ENCODE assay signal across 17 cellular contexts in genomic region chr2:118710481-118710880, GRCh38.
A peak's percentile ranks its signal among the peaks of the same experiment; 100 is the strongest.
DNase-seq lines count a peak whose midpoint lies in the region; ATAC-seq, FAIRE-seq and TF ChIP-seq lines count a peak whose summit lies in the region.
"Had no signal": no experiment of that assay in that cellular context is flagged by ENCODE, and none has a peak within 500 bp of the region (broad histone marks: within the 10 kb centered on the region; RNA-seq: fewer than 3 reads in every experiment).

No MANE protein-coding gene starts in this region.

- CTCF ChIA-PET in HEK293 (lab: Yijun Ruan, JAX) (no interaction called here), K562 (lab: Yijun Ruan, JAX; ENCODE audit: low intra/inter-chr PET ratio) (no interaction called here)

- no peak overlapping the region for H3K9ac ChIP-seq in K562 (ENCODE audit: insufficient read depth in 1 of 2, low read depth in 2 of 2, low read length in 2 of 2)
- H3K9ac ChIP-seq: GM23248 had no signal

- no peak for TF ChIP-seq POLR2A in K562 (conservative IDR thresholded peaks at IDR 0.05)

- POLR2A ChIA-PET in HEK293 (lab: Yijun Ruan, JAX) = no interaction called here
- POLR2A ChIA-PET in K562 (lab: Yijun Ruan, JAX) = interaction anchor here (0.6 to 0.7 kb wide), 3 partner anchors 23 to 1050 kb away, joined by 3 read pairs; no protein-coding TSS in a partner anchor

- H3K4me3 ChIP-seq in HEK293 (ENCODE audit: low read depth, low read length) (no peak overlapping the region), K562 (no peak overlapping the region), aorta (ENCODE audit: low read length in 2 of 2) (no peak overlapping the region)
- H3K4me3 ChIP-seq: A549, GM23248 had no signal

- TF ChIP-seq CTCF in HEK293 (tag by site-specific recombination; IDR thresholded peaks at IDR 0.05) (no peak), K562 (IDR thresholded peaks at IDR 0.05 in 2 of 3, conservative IDR thresholded peaks at IDR 0.05 in 1 of 3; ENCODE audit: insufficient read depth in 2 of 3, low read depth in 1 of 3, low read length in 3 of 3) (no peak), omental fat pad (IDR thresholded peaks at IDR 0.05) (no peak)

- FAIRE-seq in K562 (lab: Jason Lieb, UNC) = no peak
- FAIRE-seq: A549, D721Med, GM12892, H54 had no signal

- H3K36me3 ChIP-seq in HEK293 (ENCODE audit: control insufficient read depth in 2 of 2, insufficient read depth in 1 of 2, low read length in 2 of 2) = no peaks in the 10 kb centered on the region
- H3K36me3 ChIP-seq in K562 (ENCODE audit: control insufficient read depth, insufficient read depth, low read length) = no peaks in the 10 kb centered on the region
- H3K36me3 ChIP-seq in aorta (ENCODE audit: control insufficient read depth in 1 of 2, insufficient read depth in 2 of 2, low read length in 1 of 2) = no peaks in the 10 kb centered on the region

- 31% methylated on average over 2 of the region's 2 CpGs for WGBS in K562 (ENCODE audit: insufficient coverage, low coverage, missing lambda C conversion rate)
- WGBS in aorta, 2 donors = 45 to 51% methylated on average over 2 of the region's 2 CpGs

- H3K9me3 ChIP-seq in HEK293 (ENCODE audit: control insufficient read depth, insufficient read depth, low read depth, low read length) = no peaks in the 10 kb centered on the region
- H3K9me3 ChIP-seq in K562 (replicated peaks; ENCODE audit: control insufficient read depth, insufficient read depth, low read depth, low read length) = no peaks in the 10 kb centered on the region
- peaks cover 3% of the 10 kb centered on the region for H3K9me3 ChIP-seq in aorta (ENCODE audit: control insufficient read depth, low read length)
- H3K9me3 ChIP-seq: A549 had no signal

- H2AFZ ChIP-seq in K562 (ENCODE audit: low read depth, low read length) = 0 out of 2 replicates have a peak overlapping the region, but pooled peaks have one; percentile 10
- H2AFZ ChIP-seq: GM23248 had no signal

- TF ChIP-seq EP300 in K562 (IDR thresholded peaks at IDR 0.05; ENCODE audit: low read length) = no peak

- in situ Hi-C loops in K562 (cut with MboI) = no loop called here

- H4K20me1 ChIP-seq in K562 (replicated peaks; ENCODE audit: control insufficient read depth, insufficient read depth, low read length) = no peaks in the 10 kb centered on the region

- no TSS peak for BruUV-seq in K562 (replicated peaks; lab: Mats Ljungman, UMichigan)

- no peaks in the 10 kb centered on the region for H3K9me1 ChIP-seq in K562 (ENCODE audit: control insufficient read depth, insufficient read depth, low read length)

- intact Hi-C loops in K562 (cut with micrococcal nuclease) (no loop called here), aorta (cut with DNase I) (no loop called here)

- no peak for TF ChIP-seq RAD21 in K562 (CRISPR knock-in tag; conservative IDR thresholded peaks at IDR 0.05 in 1 of 2, IDR thresholded peaks at IDR 0.05 in 1 of 2)

- no peaks in the 10 kb centered on the region for H3K4me1 ChIP-seq in HEK293 (ENCODE audit: control insufficient read depth, insufficient read depth, low read length)
- peaks cover 0 to 20% of the 10 kb centered on the region in 2 experiments; a peak in 4 of 5 replicates for H3K4me1 ChIP-seq in K562 (replicated peaks in 1 of 2; ENCODE audit: control insufficient read depth in 2 of 2, insufficient read depth in 2 of 2, low read length in 2 of 2)
- no peaks in the 10 kb centered on the region for H3K4me1 ChIP-seq in aorta (ENCODE audit: control insufficient read depth in 1 of 2, insufficient read depth in 2 of 2, low read length in 2 of 2)
- H3K4me1 ChIP-seq: A549 had no signal

- H3K27me3 ChIP-seq in K562 (ENCODE audit: control insufficient read depth in 2 of 2, insufficient read depth in 2 of 2, low read length in 2 of 2) (no peaks in the 10 kb centered on the region; a peak in 1 of 5 replicates), aorta (ENCODE audit: control insufficient read depth in 1 of 2, insufficient read depth in 2 of 2, low read length in 1 of 2) (no peaks in the 10 kb centered on the region)

- peak in 2 of 4 experiments; percentile 25 to 40 for DNase-seq in K562 (ENCODE audit: extremely low read depth in 1 of 4, low spot score in 3 of 4)
- no peak for DNase-seq in omental fat pad (ENCODE audit: low spot score)
- no peak for DNase-seq in aorta
- DNase-seq in NAMALWA (ENCODE audit: low spot score) = no peak
- DNase-seq: CD8-positive, alpha-beta T cell; COR-L47; DMS153; GDM1 had no signal

- ATAC-seq in K562 = peak; percentile 67
- ATAC-seq in omental fat pad (ENCODE audit: low FRiP score) = peak; percentile 31
- ATAC-seq in aorta (ENCODE audit: low FRiP score) = peak; percentile 58
- no peak for ATAC-seq in GM18520 (IDR thresholded peaks at IDR 0.05; ENCODE audit: unreplicated experiment)
- no peak for ATAC-seq in HG02884 (IDR thresholded peaks at IDR 0.05; ENCODE audit: unreplicated experiment)
- ATAC-seq: A549; CD8-positive, alpha-beta T cell; HCT116 had no signal

- no peak overlapping the region; the same call in 1 of the 2 replicates for H3K4me2 ChIP-seq in K562 (ENCODE audit: insufficient read depth, low read length)
- H3K4me2 ChIP-seq: A549 had no signal

- H3K79me2 ChIP-seq in K562 (ENCODE audit: control insufficient read depth, insufficient read depth, low read length) = no peaks in the 10 kb centered on the region

- no peak overlapping the region for H3K27ac ChIP-seq in HEK293 (ENCODE audit: extremely low read depth, low read depth, low read length)
- no peak overlapping the region for H3K27ac ChIP-seq in K562 (ENCODE audit: extremely low read depth, low read depth, low read length)
- no peak overlapping the region for H3K27ac ChIP-seq in aorta (ENCODE audit: low read depth in 1 of 2, low read length in 2 of 2)
- H3K27ac ChIP-seq: A549, GM23248 had no signal

TF ChIP-seq in HEK293, 187 proteins besides CTCF, POLR2A, EP300 and RAD21:
- peak; percentile 39; the same call in 1 of the 2 replicates for TF ChIP-seq GLIS1 (tag by site-specific recombination; IDR thresholded peaks at IDR 0.05)
- no peak for TF ChIP-seq ZBTB7A (tag by site-specific recombination; IDR thresholded peaks at IDR 0.05; ENCODE audit: low read depth)

TF ChIP-seq in K562, 482 proteins besides CTCF, POLR2A, EP300 and RAD21:
- TF ChIP-seq NFXL1 (CRISPR knock-in tag; IDR thresholded peaks at IDR 0.05) (no peak), HDAC8 (tag; IDR thresholded peaks at IDR 0.05) (no peak), RNF2 (IDR thresholded peaks at IDR 0.05) (no peak), MYBL2 (IDR thresholded peaks at IDR 0.05; ENCODE audit: low read depth) (no peak), MYBL2 (CRISPR knock-in tag; IDR thresholded peaks at IDR 0.05; ENCODE audit: borderline replicate concordance) (no peak), ZNF668 (CRISPR knock-in tag; IDR thresholded peaks at IDR 0.05) (no peak), SMAD4 (CRISPR knock-in tag; conservative IDR thresholded peaks at IDR 0.05) (peak; percentile 63), SPI1 (IDR thresholded peaks at IDR 0.05; ENCODE audit: borderline replicate concordance, low read depth, low read length) (no peak), NONO (IDR thresholded peaks at IDR 0.05; ENCODE audit: low read depth in 2 of 2, low read length in 1 of 2) (no peak), JUND (IDR thresholded peaks at IDR 0.05; ENCODE audit: borderline replicate concordance, low read depth, low read length) (no peak), JUND (tag; IDR thresholded peaks at IDR 0.05; ENCODE audit: borderline replicate concordance, low read depth, low read length) (peak; percentile 42; the same call in 1 of the 3 replicates), THRAP3 (IDR thresholded peaks at IDR 0.05; ENCODE audit: borderline replicate concordance) (no peak), HSF4 (CRISPR knock-in tag; IDR thresholded peaks at IDR 0.05; ENCODE audit: borderline replicate concordance) (no peak)
- TF ChIP-seq, protein P1, sequence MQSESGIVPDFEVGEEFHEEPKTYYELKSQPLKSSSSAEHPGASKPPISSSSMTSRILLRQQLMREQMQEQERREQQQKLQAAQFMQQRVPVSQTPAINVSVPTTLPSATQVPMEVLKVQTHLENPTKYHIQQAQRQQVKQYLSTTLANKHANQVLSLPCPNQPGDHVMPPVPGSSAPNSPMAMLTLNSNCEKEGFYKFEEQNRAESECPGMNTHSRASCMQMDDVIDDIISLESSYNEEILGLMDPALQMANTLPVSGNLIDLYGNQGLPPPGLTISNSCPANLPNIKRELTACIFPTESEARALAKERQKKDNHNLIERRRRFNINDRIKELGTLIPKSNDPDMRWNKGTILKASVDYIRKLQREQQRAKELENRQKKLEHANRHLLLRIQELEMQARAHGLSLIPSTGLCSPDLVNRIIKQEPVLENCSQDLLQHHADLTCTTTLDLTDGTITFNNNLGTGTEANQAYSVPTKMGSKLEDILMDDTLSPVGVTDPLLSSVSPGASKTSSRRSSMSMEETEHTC (IDR thresholded peaks at IDR 0.05) = 0 out of 2 replicates have a peak, but pooled peaks have one; percentile 47
- TF ChIP-seq, protein P2, sequence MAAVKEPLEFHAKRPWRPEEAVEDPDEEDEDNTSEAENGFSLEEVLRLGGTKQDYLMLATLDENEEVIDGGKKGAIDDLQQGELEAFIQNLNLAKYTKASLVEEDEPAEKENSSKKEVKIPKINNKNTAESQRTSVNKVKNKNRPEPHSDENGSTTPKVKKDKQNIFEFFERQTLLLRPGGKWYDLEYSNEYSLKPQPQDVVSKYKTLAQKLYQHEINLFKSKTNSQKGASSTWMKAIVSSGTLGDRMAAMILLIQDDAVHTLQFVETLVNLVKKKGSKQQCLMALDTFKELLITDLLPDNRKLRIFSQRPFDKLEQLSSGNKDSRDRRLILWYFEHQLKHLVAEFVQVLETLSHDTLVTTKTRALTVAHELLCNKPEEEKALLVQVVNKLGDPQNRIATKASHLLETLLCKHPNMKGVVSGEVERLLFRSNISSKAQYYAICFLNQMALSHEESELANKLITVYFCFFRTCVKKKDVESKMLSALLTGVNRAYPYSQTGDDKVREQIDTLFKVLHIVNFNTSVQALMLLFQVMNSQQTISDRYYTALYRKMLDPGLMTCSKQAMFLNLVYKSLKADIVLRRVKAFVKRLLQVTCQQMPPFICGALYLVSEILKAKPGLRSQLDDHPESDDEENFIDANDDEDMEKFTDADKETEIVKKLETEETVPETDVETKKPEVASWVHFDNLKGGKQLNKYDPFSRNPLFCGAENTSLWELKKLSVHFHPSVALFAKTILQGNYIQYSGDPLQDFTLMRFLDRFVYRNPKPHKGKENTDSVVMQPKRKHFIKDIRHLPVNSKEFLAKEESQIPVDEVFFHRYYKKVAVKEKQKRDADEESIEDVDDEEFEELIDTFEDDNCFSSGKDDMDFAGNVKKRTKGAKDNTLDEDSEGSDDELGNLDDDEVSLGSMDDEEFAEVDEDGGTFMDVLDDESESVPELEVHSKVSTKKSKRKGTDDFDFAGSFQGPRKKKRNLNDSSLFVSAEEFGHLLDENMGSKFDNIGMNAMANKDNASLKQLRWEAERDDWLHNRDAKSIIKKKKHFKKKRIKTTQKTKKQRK (IDR thresholded peaks at IDR 0.05; ENCODE audit: borderline replicate concordance, low read depth, low read length) = no peak

Comparison
In these comparisons a context has a peak if more than half of its experiments do, and no peak if none do; other contexts are left out.
1. ATAC-seq: peak in K562 (single experiment), omental fat pad (single experiment) and aorta (single experiment); none in GM18520 (single experiment) and HG02884 (single experiment).